Comparison of ENCODE assay signal across 8 cellular contexts in genomic region chrX:57573754-57574153, GRCh38. TPM values are rescaled to one million over a fixed set of nuclear protein-coding genes. Genes with fewer than 3 reads are reported as not detected.
DNase-seq lines count a peak whose midpoint lies in the region; ATAC-seq and TF ChIP-seq lines count a peak whose summit lies in the region.

No MANE protein-coding gene starts in this region.

- no peak overlapping the region for H2AFZ ChIP-seq in PC-3 (ENCODE audit: low read length)

- H3K9me2 ChIP-seq in PC-3 (replicated peaks; ENCODE audit: low read length) = no peaks in the 10 kb centered on the region

- H3K36me3 ChIP-seq in BJ (ENCODE audit: control insufficient read depth, insufficient read depth, low read length) (no peaks in the 10 kb centered on the region), PC-3 (ENCODE audit: low read depth, low read length) (no peaks in the 10 kb centered on the region), gastrocnemius medialis (no peaks in the 10 kb centered on the region)

- H3K4me1 ChIP-seq in PC-3 (ENCODE audit: insufficient read depth, low read length) (no peaks in the 10 kb centered on the region), gastrocnemius medialis (no peaks in the 10 kb centered on the region)

- no peak overlapping the region for H3K4me2 ChIP-seq in PC-3 (ENCODE audit: low read length)

- H4K20me1 ChIP-seq in PC-3 (ENCODE audit: low read length) = no peaks in the 10 kb centered on the region

- no peak for TF ChIP-seq POLR2A in gastrocnemius medialis (IDR thresholded peaks at IDR 0.05)

- H3K9me3 ChIP-seq in PC-3 (ENCODE audit: low read length) = no peaks in the 10 kb centered on the region
- H3K9me3 ChIP-seq in gastrocnemius medialis = no peaks in the 10 kb centered on the region

- no peak for DNase-seq in BJ (ENCODE audit: low read depth)
- peak; percentile 51 for DNase-seq in PC-3
- DNase-seq in fibroblast of mammary gland (ENCODE audit: low read depth) = peak; percentile 21
- DNase-seq in sciatic nerve (ENCODE audit: low spot score) = no peak
- DNase-seq in gastrocnemius medialis = no peak
- DNase-seq in DMS79 treated with DMSO at 0.1 percent for 48 hours (lab: John Stamatoyannopoulos, UW) = no peak
- DNase-seq in stimulated activated CD4-positive, alpha-beta T cell treated with anti-CD3 and anti-CD28 coated beads, Interleukin-2, amount 100 ng/mL, for 48 hours = no peak

- CTCF ChIA-PET in BJ (lab: Yijun Ruan, JAX) (interaction anchor here (0.8 kb wide), 1 partner anchor 8 kb away, joined by 3 read pairs; no protein-coding TSS in a partner anchor), PC-3 (lab: Charles Lee) (no interaction called here)

- in situ Hi-C loops in gastrocnemius medialis (cut with MboI; ENCODE audit: low sequenced_read_pairs in 4 of 4) = loop anchor here in 1 of 4 donors (25.0 kb wide), 1 partner anchor 89 kb away; no protein-coding TSS in a partner anchor

- no peaks in the 10 kb centered on the region for H3F3A ChIP-seq in PC-3 (ENCODE audit: low read length, unreplicated experiment)

- H3K27me3 ChIP-seq in BJ (ENCODE audit: control insufficient read depth, insufficient read depth, low read length) (no peaks in the 10 kb centered on the region), PC-3 (ENCODE audit: low read length) (no peaks in the 10 kb centered on the region), gastrocnemius medialis (no peaks in the 10 kb centered on the region)

- H3K27ac ChIP-seq in PC-3 (ENCODE audit: low read length) (no peak overlapping the region), gastrocnemius medialis (no peak overlapping the region)

- H3K79me2 ChIP-seq in PC-3 (ENCODE audit: low read length) = no peaks in the 10 kb centered on the region

- POLR2A ChIA-PET in BJ (lab: Charles Lee) = no interaction called here
- POLR2A ChIA-PET in PC-3 (lab: Charles Lee; ENCODE audit: unreplicated experiment) = no interaction called here

- H3K9ac ChIP-seq in PC-3 (ENCODE audit: low read length) = no peak overlapping the region

- ATAC-seq in GM18858 (IDR thresholded peaks at IDR 0.05; ENCODE audit: unreplicated experiment) (peak; percentile 46), PC-3 (peak; percentile 67; the same call in 1 of the 2 replicates), sciatic nerve (no peak), gastrocnemius medialis (no peak)

- intact Hi-C loops in PC-3 (cut with micrococcal nuclease) = loop anchor here (5.0 kb wide), 1 partner anchor 354 kb away; no protein-coding TSS in a partner anchor
- intact Hi-C loops in sciatic nerve (cut with DNase I) = no loop called here
- intact Hi-C loops in gastrocnemius medialis (cut with DNase I; ENCODE audit: low total_unique reads) = no loop called here

- no TSS peak for BruUV-seq in PC-3 (replicated peaks; lab: Mats Ljungman, UMichigan)

- peak; percentile 43 for TF ChIP-seq CTCF in BJ (IDR thresholded peaks at IDR 0.05; ENCODE audit: insufficient read depth, low read depth, low read length)
- TF ChIP-seq CTCF in PC-3 (conservative IDR thresholded peaks at IDR 0.05; ENCODE audit: low read depth, low read length) = peak; percentile 71
- TF ChIP-seq CTCF in fibroblast of mammary gland (conservative IDR thresholded peaks at IDR 0.05; ENCODE audit: control insufficient read depth, insufficient read depth, low read depth, low read length) = peak; percentile 42
- no peak for TF ChIP-seq CTCF in gastrocnemius medialis (IDR thresholded peaks at IDR 0.05 in 4 of 5, conservative IDR thresholded peaks at IDR 0.05 in 1 of 5)

- H3K4me3 ChIP-seq in BJ (ENCODE audit: low read depth, low read length) (no peak overlapping the region), PC-3 (ENCODE audit: low read length) (no peak overlapping the region), fibroblast of mammary gland (ENCODE audit: control insufficient read depth, low read depth, low read length) (no peak overlapping the region), gastrocnemius medialis (no peak overlapping the region)

RNA-seq across cellular contexts. Expression of gene ZXDB, which starts 18.1 kb away (rescaled TPM):
- polyA plus RNA-seq in BJ (2011; rRNA removed) = 3.3 and 4.4 TPM in 2 replicates
- polyA minus RNA-seq in BJ (2011; rRNA and poly(A)+ RNA removed) = 8.1 and 10.3 TPM in 2 replicates
- total RNA-seq in PC-3 (2014; rRNA removed) (10.1 and 11.1 TPM in 2 replicates), sciatic nerve (9.5 TPM), gastrocnemius medialis (10 to 100 TPM in 1 of 4 donors, 1 to 10 TPM in 3; 5.9 to 10.7 (median 7.0) TPM)

Comparison
In these comparisons a context has a peak if more than half of its experiments do, and no peak if none do; other contexts are left out.
1. DNase-seq: peak in PC-3 (single experiment) and fibroblast of mammary gland (single experiment); none in BJ (single experiment), sciatic nerve (single experiment), gastrocnemius medialis (0 of 2), DMS79 treated with DMSO at 0.1 percent for 48 hours (single experiment) and stimulated activated CD4-positive, alpha-beta T cell treated with anti-CD3 and anti-CD28 coated beads, Interleukin-2, amount 100 ng/mL, for 48 hours (0 of 2).
2. CTCF ChIP-seq: peak in BJ (single experiment), PC-3 (single experiment) and fibroblast of mammary gland (single experiment); none in gastrocnemius medialis (0 of 5).
3. ATAC-seq: peak in GM18858 (single experiment) and PC-3 (single experiment); none in sciatic nerve (single experiment) and gastrocnemius medialis (0 of 2).